18 cellular contexts compared by ENCODE assay signal in genomic region chr1:151825204-151825603, GRCh38. TPM values are rescaled to one million over a fixed set of nuclear protein-coding genes. Genes with fewer than 3 reads are reported as not detected.
DNase-seq lines count a peak whose midpoint lies in the region; ATAC-seq and TF ChIP-seq lines count a peak whose summit lies in the region.
"Had no signal": no experiment of that assay in that cellular context is flagged by ENCODE, and none has a peak within 500 bp of the region (broad histone marks: within the 10 kb centered on the region; RNA-seq: fewer than 3 reads in every experiment).

No MANE protein-coding gene starts in this region.

- H3K4me3 Mint-ChIP-seq in CD8-positive, alpha-beta memory T cell, result peak overlapping the region; percentile 38 to 97 (median 87)
- H3K4me3 Mint-ChIP-seq in brain, result no peak overlapping the region

- no peak for DNase-seq in CD8-positive, alpha-beta memory T cell
- peak; percentile 25 for DNase-seq in osteoblast (ENCODE audit: insufficient read length, low spot score, missing footprints)
- DNase-seq: activated CD4-positive, CD25-positive, alpha-beta regulatory T cell; activated naive CD4-positive, alpha-beta T cell treated with Interleukin-2 at 50 U/mL for 16 hours; aorta; cerebellar nuclear complex; NCI-H2171; NCI-H526; stimulated activated CD4-positive, alpha-beta T cell treated with anti-CD3 and anti-CD28 coated beads, Interleukin-12 subunit alpha, Interleukin-12 subunit beta, amount 100 ng/mL, for 4 hours had no signal

- H3K36me3 Mint-ChIP-seq in CD8-positive, alpha-beta memory T cell, result peaks cover 0 to 8% (median 0%) of the 10 kb centered on the region in 3 donors
- H3K36me3 Mint-ChIP-seq in brain, result no peaks in the 10 kb centered on the region

- H3K27ac ChIP-seq in BLaER1 (peak overlapping the region; percentile 7; the same call in 1 of the 2 replicates), osteoblast (ENCODE audit: low read depth, low read length) (no peak overlapping the region)
- no peak overlapping the region for H3K27ac ChIP-seq in CD8-positive, alpha-beta memory T cell (ENCODE audit: low read depth, low read length)

- H4K20me1 ChIP-seq in BLaER1 (no peaks in the 10 kb centered on the region), osteoblast (ENCODE audit: insufficient read depth, low read length) (no peaks in the 10 kb centered on the region)

- POLR2A ChIA-PET in CD8-positive, alpha-beta memory T cell (lab: Charles Lee), result no interaction called here

- H3K4me2 ChIP-seq in BLaER1 (peak overlapping the region; percentile 88), osteoblast (ENCODE audit: insufficient read depth, low read length) (no peak overlapping the region)

- ATAC-seq in GM21360 (IDR thresholded peaks at IDR 0.05; ENCODE audit: unreplicated experiment), result no peak
- ATAC-seq in HG02973 (IDR thresholded peaks at IDR 0.05; ENCODE audit: unreplicated experiment), result no peak
- no peak for ATAC-seq in GM21423 (IDR thresholded peaks at IDR 0.05; ENCODE audit: unreplicated experiment)

- no peaks in the 10 kb centered on the region for H3K27me3 ChIP-seq in BLaER1
- no peaks in the 10 kb centered on the region for H3K27me3 ChIP-seq in CD8-positive, alpha-beta memory T cell (ENCODE audit: insufficient read depth, low read length, poor library complexity, severe bottlenecking)
- peaks cover 14% of the 10 kb centered on the region for H3K27me3 ChIP-seq in osteoblast (ENCODE audit: insufficient read depth, low read length)

- H3K9ac ChIP-seq in BLaER1, result no peak overlapping the region

- H3K4me1 Mint-ChIP-seq in CD8-positive, alpha-beta memory T cell, result peaks cover 52 to 62% (median 57%) of the 10 kb centered on the region in 3 donors
- peaks cover 39% of the 10 kb centered on the region for H3K4me1 Mint-ChIP-seq in brain

- no peak overlapping the region for H3K4me3 ChIP-seq in BLaER1
- H3K4me3 ChIP-seq in CD8-positive, alpha-beta memory T cell (ENCODE audit: low read length), result no peak overlapping the region
- H3K4me3 ChIP-seq in osteoblast (ENCODE audit: insufficient read depth, low read length), result no peak overlapping the region

- H3K27ac Mint-ChIP-seq in CD8-positive, alpha-beta memory T cell, result peak overlapping the region in 7 of 8 donors; percentile 70 to 98 (median 88)
- H3K27ac Mint-ChIP-seq in brain, result peak overlapping the region in 3 of 5 experiments; percentile 56 to 73 (median 64)

- no peaks in the 10 kb centered on the region for H3K79me2 ChIP-seq in osteoblast (ENCODE audit: insufficient read depth, low read length)

- H3K27me3 Mint-ChIP-seq in CD8-positive, alpha-beta memory T cell, result no peaks in the 10 kb centered on the region
- peaks cover 24% of the 10 kb centered on the region for H3K27me3 Mint-ChIP-seq in brain

- TF ChIP-seq CTCF in brain (conservative IDR thresholded peaks at IDR 0.05) (no peak), osteoblast (IDR thresholded peaks at IDR 0.05; ENCODE audit: extremely low read depth, low read depth, low read length) (no peak)

- CTCF ChIA-PET in CD8-positive, alpha-beta memory T cell (lab: Charles Lee), result interaction anchor here (1.4 to 1.5 kb wide), 2 partner anchors 11 to 14 kb away, joined by 4 to 7 read pairs; no protein-coding TSS in a partner anchor

- no peaks in the 10 kb centered on the region for H3K9me3 Mint-ChIP-seq in CD8-positive, alpha-beta memory T cell
- H3K9me3 Mint-ChIP-seq in brain, result peaks cover 0 to 3% (median 0%) of the 10 kb centered on the region in 5 experiments

- no peaks in the 10 kb centered on the region for H3K9me3 ChIP-seq in BLaER1
- no peaks in the 10 kb centered on the region for H3K9me3 ChIP-seq in CD8-positive, alpha-beta memory T cell (ENCODE audit: low read length)
- no peaks in the 10 kb centered on the region for H3K9me3 ChIP-seq in osteoblast (ENCODE audit: low read depth, low read length)

- H2AFZ ChIP-seq in osteoblast (ENCODE audit: low read length), result no peak overlapping the region

- H3K4me1 ChIP-seq in BLaER1 (peaks cover 99% of the 10 kb centered on the region), osteoblast (ENCODE audit: insufficient read depth, low read length) (no peaks in the 10 kb centered on the region)
- H3K4me1 ChIP-seq in CD8-positive, alpha-beta memory T cell (ENCODE audit: insufficient read depth, low read length), result peaks cover 55% of the 10 kb centered on the region

- H3K36me3 ChIP-seq in BLaER1, result no peaks in the 10 kb centered on the region
- no peaks in the 10 kb centered on the region for H3K36me3 ChIP-seq in CD8-positive, alpha-beta memory T cell (ENCODE audit: insufficient read depth, low read length)
- no peaks in the 10 kb centered on the region for H3K36me3 ChIP-seq in osteoblast (ENCODE audit: insufficient read depth, low read length)

RNA-seq across cellular contexts. Expression of gene RORC, which starts 6.4 kb away (rescaled TPM):
- 1 to 10 TPM; 1.3 to 1.5 TPM for total RNA-seq in CD8-positive, alpha-beta memory T cell
- 46.4 TPM for polyA plus RNA-seq in CD8-positive, alpha-beta memory T cell
- 3.1 TPM for polyA plus RNA-seq in brain (ENCODE audit: insufficient read depth, low read depth, low replicate concordance)
- total RNA-seq in osteoblast, result not detected in 2 replicates
- total RNA-seq: lung microvascular endothelial cell had no signal

RNA-seq across cellular contexts. Expression of gene C2CD4D, which starts 14.4 kb away (rescaled TPM):
- total RNA-seq in CD8-positive, alpha-beta memory T cell, result 1 to 10 TPM; 1.9 to 2.0 TPM
- polyA plus RNA-seq in CD8-positive, alpha-beta memory T cell, result 3.7 TPM
- polyA plus RNA-seq in brain (ENCODE audit: insufficient read depth, low read depth, low replicate concordance), result 0.78 TPM
- not detected in 2 replicates for total RNA-seq in osteoblast
- total RNA-seq: aorta had no signal
- polyA plus RNA-seq: aorta had no signal

RNA-seq across cellular contexts. Expression of gene LINGO4, which starts 20.0 kb away (rescaled TPM):
- total RNA-seq in CD8-positive, alpha-beta memory T cell, result under 1 TPM in 1 of 2 experiments, not detected in 1; 0.09 TPM
- polyA plus RNA-seq in CD8-positive, alpha-beta memory T cell, result 0.28 TPM
- polyA plus RNA-seq in brain (ENCODE audit: insufficient read depth, low read depth, low replicate concordance), result 0.12 TPM
- not detected in 2 replicates for total RNA-seq in osteoblast
- total RNA-seq: aorta, frontal cortex, lung microvascular endothelial cell had no signal
- polyA plus RNA-seq: aorta, keratinocyte had no signal

RNA-seq across cellular contexts. Expression of gene THEM5, which starts 28.3 kb away (rescaled TPM):
- total RNA-seq in CD8-positive, alpha-beta memory T cell, result not detected
- polyA plus RNA-seq in CD8-positive, alpha-beta memory T cell, result 0.38 TPM
- polyA plus RNA-seq in brain (ENCODE audit: insufficient read depth, low read depth, low replicate concordance), result not detected
- not detected in 2 replicates for total RNA-seq in osteoblast
- total RNA-seq: aorta, frontal cortex, lung microvascular endothelial cell, omental fat pad had no signal
- polyA plus RNA-seq: aorta had no signal

RNA-seq across cellular contexts. Expression of gene TDRKH, which starts 34.9 kb away (rescaled TPM):
- total RNA-seq in CD8-positive, alpha-beta memory T cell, result 10 to 100 TPM; 16.4 to 17.4 TPM
- 20.5 TPM for polyA plus RNA-seq in CD8-positive, alpha-beta memory T cell
- 29.1 TPM for polyA plus RNA-seq in brain (ENCODE audit: insufficient read depth, low read depth, low replicate concordance)
- total RNA-seq in osteoblast, result 1.1 and 1.2 TPM in 2 replicates

Comparison
In these comparisons a context has a peak if more than half of its experiments do, and no peak if none do; other contexts are left out.
1. H3K4me3 Mint-ChIP-seq: peak in CD8-positive, alpha-beta memory T cell (7 of 7); none in brain (0 of 5).